29 cellular contexts compared by ENCODE assay signal in the genomic region with DNA sequence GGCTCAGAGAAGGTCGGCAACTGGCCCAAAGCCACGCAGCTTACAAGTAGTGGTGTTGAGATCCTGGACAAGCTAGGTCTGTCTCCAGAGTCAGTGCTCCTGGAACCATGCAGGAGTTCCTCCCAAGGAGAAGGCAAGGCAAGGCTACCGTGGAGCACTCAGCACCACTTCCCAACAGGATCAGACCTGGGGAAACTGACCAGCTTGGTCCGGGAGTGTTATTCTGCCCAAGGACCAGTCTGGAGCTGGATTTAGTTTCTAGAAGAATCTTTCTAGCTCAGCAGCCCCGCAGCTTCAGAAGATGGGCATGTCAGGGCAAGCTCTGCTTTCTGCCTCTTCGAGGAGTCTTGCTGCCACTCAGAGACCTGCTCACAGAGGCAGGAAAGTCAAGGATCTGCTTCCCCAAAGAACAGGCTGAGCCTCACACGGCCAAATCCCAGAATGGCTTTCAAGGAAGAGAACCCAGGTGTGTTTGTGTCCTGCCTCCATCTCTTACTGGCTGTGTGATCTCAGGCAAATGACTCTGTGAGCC.
DNase-seq lines count a peak whose midpoint lies in the region; ATAC-seq, FAIRE-seq and TF ChIP-seq lines count a peak whose summit lies in the region.
"Had no signal": no experiment of that assay in that cellular context is flagged by ENCODE, and none has a peak within 500 bp of the region (broad histone marks: within the 10 kb centered on the region; RNA-seq: fewer than 3 reads in every experiment).

No MANE protein-coding gene starts in this region.

- H3K4ac ChIP-seq in trophoblast cell (ENCODE audit: low read depth, low read length): no peak overlapping the region

- peaks cover 3% of the 10 kb centered on the region for H3K27me3 Mint-ChIP-seq in GM23338 (ENCODE audit: insufficient read depth, low read depth, poor library complexity)

- H3K4me2 ChIP-seq in trophoblast cell (ENCODE audit: low read length) (no peak overlapping the region), GM23338 (no peak overlapping the region)

- no peak overlapping the region for H2AK5ac ChIP-seq in trophoblast cell (ENCODE audit: low read length)

- H2BK120ac ChIP-seq in trophoblast cell (ENCODE audit: insufficient read depth, low read length, poor library complexity): no peak overlapping the region

- H4K91ac ChIP-seq in trophoblast cell (ENCODE audit: low read depth, low read length): peak overlapping the region; percentile 57

- H3K27ac Mint-ChIP-seq in GM23338: no peak overlapping the region
- H3K27ac Mint-ChIP-seq: effector memory CD8-positive, alpha-beta T cell; memory B cell; T-helper 2 cell treated with Interferon-gamma antibody and Interleukin-4, amounts not matched to agents 5 μg/mL and 100 μg/mL, for 36 hours had no signal

- H3K79me1 ChIP-seq in trophoblast cell (ENCODE audit: low read length): no peaks in the 10 kb centered on the region

- no peaks in the 10 kb centered on the region for H3K9me2 ChIP-seq in GM23338 (ENCODE audit: insufficient read depth)

- H3K27ac ChIP-seq in RWPE2 (ENCODE audit: poor library complexity, severe bottlenecking) (no peak overlapping the region), esophagus muscularis mucosa (replicated peaks in 1 of 4) (no peak overlapping the region), trophoblast cell (ENCODE audit: low read depth, low read length) (no peak overlapping the region), GM23338 (ENCODE audit: low read depth) (no peak overlapping the region)
- H3K27ac ChIP-seq: body of pancreas, testis, VCaP had no signal

- no peak overlapping the region for H3K9ac ChIP-seq in trophoblast cell (ENCODE audit: low read length)

- H2BK12ac ChIP-seq in trophoblast cell (ENCODE audit: low read length): no peak overlapping the region

- no peak overlapping the region for H2AFZ ChIP-seq in trophoblast cell (ENCODE audit: insufficient read depth, low read length, poor library complexity)
- H2AFZ ChIP-seq in GM23338: no peak overlapping the region

- H4K8ac ChIP-seq in trophoblast cell (ENCODE audit: low read depth, low read length): no peak overlapping the region

- no peak overlapping the region for H3K4me3 ChIP-seq in RWPE2 (ENCODE audit: severe bottlenecking)
- no peak overlapping the region for H3K4me3 ChIP-seq in esophagus muscularis mucosa
- H3K4me3 ChIP-seq in trophoblast cell (ENCODE audit: low read depth, low read length): no peak overlapping the region
- no peak overlapping the region for H3K4me3 ChIP-seq in GM23338
- H3K4me3 ChIP-seq: body of pancreas, testis had no signal

- TF ChIP-seq POLR2A in esophagus muscularis mucosa (IDR thresholded peaks at IDR 0.05; ENCODE audit: low read depth): no peak
- TF ChIP-seq POLR2A in H54 (IDR thresholded peaks at IDR 0.05; ENCODE audit: low read depth, low read length): no peak

- H3K27me3 ChIP-seq in RWPE2 (ENCODE audit: insufficient read depth, poor library complexity, severe bottlenecking) (no peaks in the 10 kb centered on the region), esophagus muscularis mucosa (peaks cover 0 to 57% (median 4%) of the 10 kb centered on the region in 4 donors), trophoblast cell (ENCODE audit: insufficient read depth, low read length) (no peaks in the 10 kb centered on the region), GM23338 (ENCODE audit: insufficient read depth) (no peaks in the 10 kb centered on the region)
- H3K27me3 ChIP-seq: body of pancreas, testis had no signal

- intact Hi-C loops in esophagus muscularis mucosa (cut with DNase I): no loop called here

- H3K4me1 ChIP-seq in RWPE2 (ENCODE audit: insufficient read depth, poor library complexity, severe bottlenecking) (peaks cover 4% of the 10 kb centered on the region), esophagus muscularis mucosa (no peaks in the 10 kb centered on the region), trophoblast cell (ENCODE audit: control insufficient read depth in 1 of 2, insufficient read depth in 2 of 2, low read length in 2 of 2) (peaks cover 0 to 3% of the 10 kb centered on the region in 2 experiments), GM23338 (ENCODE audit: insufficient read depth) (no peaks in the 10 kb centered on the region)
- H3K4me1 ChIP-seq: body of pancreas, testis had no signal

- 0 out of 3 replicates have a peak, but pooled peaks have one; percentile 27 for ATAC-seq in RWPE2 (ENCODE audit: low read depth)
- ATAC-seq in GM23338: no peak
- ATAC-seq: body of pancreas; effector memory CD8-positive, alpha-beta T cell; SK-N-SH treated with all-trans-retinoic acid at 6 μM for 48 hours had no signal

- peak; percentile 36 for DNase-seq in DMS79 treated with DMSO at 0.1 percent for 48 hours (lab: John Stamatoyannopoulos, UW)
- DNase-seq in RWPE2 (ENCODE audit: low spot score): peak; percentile 11
- peak; percentile 64 for DNase-seq in esophagus muscularis mucosa (ENCODE audit: extremely low spot score)
- DNase-seq in trophoblast cell: no peak
- DNase-seq in H54 (ENCODE audit: insufficient read length, low spot score): no peak
- no peak for DNase-seq in EL
- no peak for DNase-seq in G401 (ENCODE audit: low spot score)
- no peak for DNase-seq in GM23338 (ENCODE audit: low spot score)
- DNase-seq: activated naive CD4-positive, alpha-beta T cell; body of pancreas; Calu3; effector memory CD8-positive, alpha-beta T cell; KBM-7; kidney glomerular epithelial cell; MM.1S; NCI-H1417; NCI-H2081 treated with DMSO at 0.1 percent for 48 hours; NCI-H82; nucleus accumbens; OCI-M1; stimulated activated CD4-positive, alpha-beta T cell treated with anti-CD3 and anti-CD28 coated beads, Interleukin-12 subunit alpha, Interleukin-12 subunit beta, amount 100 ng/mL, for 4 hours; stimulated activated CD4-positive, alpha-beta T cell treated with anti-CD3 and anti-CD28 coated beads, Interleukin-4, amount 100 ng/mL, for 24 hours; stimulated activated naive CD4-positive, alpha-beta T cell treated with Interleukin-2 at 50 U/mL for 16 hours; testis had no signal

- TF ChIP-seq CTCF in RWPE2 (IDR thresholded peaks at IDR 0.05; ENCODE audit: poor library complexity, severe bottlenecking) (no peak), esophagus muscularis mucosa (IDR thresholded peaks at IDR 0.05) (no peak), GM23338 (conservative IDR thresholded peaks at IDR 0.05; ENCODE audit: low read depth in 2 of 2) (no peak)

- FAIRE-seq in H54 (lab: Jason Lieb, UNC): no peak

- no peak overlapping the region for H3K18ac ChIP-seq in trophoblast cell (ENCODE audit: low read length)

- H3K36me3 ChIP-seq in RWPE2 (ENCODE audit: low read depth) (no peaks in the 10 kb centered on the region), esophagus muscularis mucosa (no peaks in the 10 kb centered on the region), trophoblast cell (ENCODE audit: control insufficient read depth in 1 of 2, insufficient read depth in 2 of 2, low read length in 2 of 2) (no peaks in the 10 kb centered on the region), GM23338 (ENCODE audit: insufficient read depth) (no peaks in the 10 kb centered on the region)

- no peaks in the 10 kb centered on the region for H3K9me3 Mint-ChIP-seq in GM23338
- H3K9me3 Mint-ChIP-seq: CD14-positive monocyte; T-helper 2 cell treated with Interferon-gamma antibody and Interleukin-4, amounts not matched to agents 5 μg/mL and 100 μg/mL, for 36 hours had no signal

- H4K12ac ChIP-seq in trophoblast cell (ENCODE audit: low read depth, low read length): no peak overlapping the region

- H3K79me2 ChIP-seq in trophoblast cell (ENCODE audit: control insufficient read depth, insufficient read depth, low read length, poor library complexity) (no peaks in the 10 kb centered on the region), GM23338 (replicated peaks; ENCODE audit: insufficient read depth) (no peaks in the 10 kb centered on the region)

- no peak for TF ChIP-seq EP300 in esophagus muscularis mucosa (IDR thresholded peaks at IDR 0.05)

- H3K4me3 Mint-ChIP-seq in GM23338: no peak overlapping the region
- H3K4me3 Mint-ChIP-seq: CD14-positive monocyte; effector memory CD8-positive, alpha-beta T cell; memory B cell; T-helper 2 cell treated with Interferon-gamma antibody and Interleukin-4, amounts not matched to agents 5 μg/mL and 100 μg/mL, for 36 hours had no signal

- peak overlapping the region; percentile 35 for H3K14ac ChIP-seq in trophoblast cell (ENCODE audit: low read length)

- H3K4me1 Mint-ChIP-seq in GM23338: no peaks in the 10 kb centered on the region
- H3K4me1 Mint-ChIP-seq: CD14-positive monocyte, memory B cell had no signal

- H3K9me3 ChIP-seq in RWPE2 (ENCODE audit: severe bottlenecking) (no peaks in the 10 kb centered on the region), esophagus muscularis mucosa (no peaks in the 10 kb centered on the region), trophoblast cell (ENCODE audit: insufficient read depth, low read depth, low read length) (no peaks in the 10 kb centered on the region)
- H3K9me3 ChIP-seq: body of pancreas, testis had no signal

- H2BK5ac ChIP-seq in trophoblast cell (ENCODE audit: low read depth, low read length, poor library complexity): no peak overlapping the region

- H3K36me3 Mint-ChIP-seq in GM23338 (ENCODE audit: low read depth): no peaks in the 10 kb centered on the region
- H3K36me3 Mint-ChIP-seq: CD14-positive monocyte, memory B cell had no signal

- in situ Hi-C loops in G401 (cut with HindIII; ENCODE audit: low sequenced_read_pairs): no loop called here

- 88% methylated on average over 7 of the region's 7 CpGs for WGBS in esophagus muscularis mucosa
- no CpG with 5 or more reads among the region's 7 CpGs for WGBS in trophoblast cell (ENCODE audit: extremely low coverage, insufficient coverage, insufficient read length)

- no peaks in the 10 kb centered on the region for H4K20me1 ChIP-seq in GM23338 (replicated peaks; ENCODE audit: insufficient read depth)

- H3K23ac ChIP-seq in trophoblast cell (ENCODE audit: low read length): no peak overlapping the region

- no peaks in the 10 kb centered on the region for H3F3A ChIP-seq in GM23338 (replicated peaks; ENCODE audit: low read depth)

Comparison
In these comparisons a context has a peak if more than half of its experiments do, and no peak if none do; other contexts are left out.
1. DNase-seq: peak in DMS79 treated with DMSO at 0.1 percent for 48 hours (single experiment), RWPE2 (single experiment) and esophagus muscularis mucosa (single experiment); none in trophoblast cell (0 of 2), H54 (single experiment), EL (single experiment), G401 (single experiment) and GM23338 (single experiment).